ENCODE assay signal across 1 cellular context in the genomic region with DNA sequence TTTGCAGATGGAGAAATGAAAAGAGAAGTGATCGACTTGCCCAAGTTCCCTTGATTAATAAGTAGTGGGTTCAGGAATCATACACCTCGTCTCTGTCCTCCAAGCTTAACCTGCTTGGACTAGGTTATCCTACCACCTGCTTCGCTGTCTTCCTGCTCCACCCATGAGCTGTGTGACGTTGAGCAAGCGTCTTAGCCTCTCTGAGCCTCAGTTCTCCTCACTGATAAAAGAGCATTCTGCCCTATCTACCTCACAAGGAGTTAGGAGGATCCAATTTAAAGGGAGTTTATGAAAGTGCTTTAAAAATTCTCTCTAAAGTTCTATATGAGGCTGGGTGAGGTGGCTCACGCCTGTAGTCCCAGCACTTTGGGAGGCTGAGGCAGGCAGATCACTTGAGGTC.
TF ChIP-seq lines count a peak whose summit lies in the region.

No MANE protein-coding gene starts in this region.

TF ChIP-seq in SK-N-SH, 30 proteins besides CTCF, POLR2A, EP300 and RAD21 (continued from another document):
- TF ChIP-seq IRF3 (IDR thresholded peaks at IDR 0.05; ENCODE audit: low read depth, low read length): no peak
- TF ChIP-seq RFX5 (IDR thresholded peaks at IDR 0.05; ENCODE audit: low read length): no peak
- TF ChIP-seq, protein P1, sequence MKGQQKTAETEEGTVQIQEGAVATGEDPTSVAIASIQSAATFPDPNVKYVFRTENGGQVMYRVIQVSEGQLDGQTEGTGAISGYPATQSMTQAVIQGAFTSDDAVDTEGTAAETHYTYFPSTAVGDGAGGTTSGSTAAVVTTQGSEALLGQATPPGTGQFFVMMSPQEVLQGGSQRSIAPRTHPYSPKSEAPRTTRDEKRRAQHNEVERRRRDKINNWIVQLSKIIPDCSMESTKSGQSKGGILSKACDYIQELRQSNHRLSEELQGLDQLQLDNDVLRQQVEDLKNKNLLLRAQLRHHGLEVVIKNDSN (IDR thresholded peaks at IDR 0.05; ENCODE audit: borderline replicate concordance, low read depth): no peak
- TF ChIP-seq, protein P2, sequence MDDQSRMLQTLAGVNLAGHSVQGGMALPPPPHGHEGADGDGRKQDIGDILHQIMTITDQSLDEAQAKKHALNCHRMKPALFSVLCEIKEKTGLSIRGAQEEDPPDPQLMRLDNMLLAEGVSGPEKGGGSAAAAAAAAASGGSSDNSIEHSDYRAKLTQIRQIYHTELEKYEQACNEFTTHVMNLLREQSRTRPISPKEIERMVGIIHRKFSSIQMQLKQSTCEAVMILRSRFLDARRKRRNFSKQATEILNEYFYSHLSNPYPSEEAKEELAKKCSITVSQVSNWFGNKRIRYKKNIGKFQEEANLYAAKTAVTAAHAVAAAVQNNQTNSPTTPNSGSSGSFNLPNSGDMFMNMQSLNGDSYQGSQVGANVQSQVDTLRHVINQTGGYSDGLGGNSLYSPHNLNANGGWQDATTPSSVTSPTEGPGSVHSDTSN (IDR thresholded peaks at IDR 0.05): no peak
- TF ChIP-seq POLR2AphosphoS5 (IDR thresholded peaks at IDR 0.05; ENCODE audit: low read depth, low read length): no peak
- no peak for TF ChIP-seq NFIC (IDR thresholded peaks at IDR 0.05; ENCODE audit: borderline replicate concordance)
- no peak for TF ChIP-seq YY1 (IDR thresholded peaks at IDR 0.05; ENCODE audit: low read depth)
- no peak for TF ChIP-seq JUND (IDR thresholded peaks at IDR 0.05)
- TF ChIP-seq ELF1 (IDR thresholded peaks at IDR 0.05): no peak
- no peak for TF ChIP-seq FOSL2 (IDR thresholded peaks at IDR 0.05; ENCODE audit: borderline replicate concordance, low read depth)
